In genomic region chr14:102772781-102773570, GRCh38 we compare ENCODE assay signal across 1 cellular context.
TF ChIP-seq lines count a peak whose summit lies in the region.

No MANE protein-coding gene starts in this region.

TF ChIP-seq in HepG2, 621 proteins besides CTCF, POLR2A, EP300 and RAD21 (continued from another document and continues in another):
- TF ChIP-seq ZBTB4 (CRISPR knock-in tag; IDR thresholded peaks at IDR 0.05; ENCODE audit: borderline replicate concordance) (no peak), NR2F6 (IDR thresholded peaks at IDR 0.05) (no peak), NR2F6 (CRISPR knock-in tag; IDR thresholded peaks at IDR 0.05) (peak; percentile 20; the same call in 1 of the 2 replicates), ZNF432 (CRISPR knock-in tag; IDR thresholded peaks at IDR 0.05; ENCODE audit: borderline replicate concordance) (no peak), TFDP2 (CRISPR knock-in tag; IDR thresholded peaks at IDR 0.05) (no peak), SIX4 (CRISPR knock-in tag; IDR thresholded peaks at IDR 0.05) (no peak), ARNTL (CRISPR knock-in tag; IDR thresholded peaks at IDR 0.05) (no peak), ZNF75D (CRISPR knock-in tag; IDR thresholded peaks at IDR 0.05; ENCODE audit: borderline replicate concordance) (no peak), PAWR (CRISPR knock-in tag; IDR thresholded peaks at IDR 0.05; ENCODE audit: borderline replicate concordance) (no peak), HMGXB4 (CRISPR knock-in tag; IDR thresholded peaks at IDR 0.05; ENCODE audit: borderline replicate concordance in 1 of 2, low read depth in 1 of 2) (peak in 1 of 2 experiments; percentile 39; a peak in 1 of 4 replicates), KLF6 (CRISPR knock-in tag; IDR thresholded peaks at IDR 0.05) (no peak), ZNF280D (CRISPR knock-in tag; IDR thresholded peaks at IDR 0.05) (0 out of 2 replicates have a peak, but pooled peaks have one; percentile 27), KDM2A (CRISPR knock-in tag; IDR thresholded peaks at IDR 0.05; ENCODE audit: borderline replicate concordance, low read depth) (no peak), NFE2 (CRISPR knock-in tag; IDR thresholded peaks at IDR 0.05) (no peak), REXO4 (CRISPR knock-in tag; IDR thresholded peaks at IDR 0.05; ENCODE audit: borderline replicate concordance) (no peak), ZNF770 (CRISPR knock-in tag; IDR thresholded peaks at IDR 0.05) (0 out of 2 replicates have a peak, but pooled peaks have one; percentile 35), GRHL1 (CRISPR knock-in tag; conservative IDR thresholded peaks at IDR 0.05) (no peak), ATF7-NPFF (CRISPR knock-in tag; IDR thresholded peaks at IDR 0.05; ENCODE audit: low read depth) (no peak), GABPB1 (CRISPR knock-in tag; IDR thresholded peaks at IDR 0.05) (peak; percentile 17; the same call in 1 of the 2 replicates), ZNF24 (IDR thresholded peaks at IDR 0.05) (no peak), MXD1 (CRISPR knock-in tag; IDR thresholded peaks at IDR 0.05) (no peak), SRSF9 (IDR thresholded peaks at IDR 0.05; ENCODE audit: borderline replicate concordance, insufficient read depth, low read depth, low read length, poor library complexity, severe bottlenecking) (no peak), TBP (CRISPR knock-in tag; IDR thresholded peaks at IDR 0.05) (no peak), PHF5A (CRISPR knock-in tag; IDR thresholded peaks at IDR 0.05; ENCODE audit: low read depth, unreplicated experiment) (no peak), MEF2D (CRISPR knock-in tag; IDR thresholded peaks at IDR 0.05) (no peak), ZKSCAN1 (IDR thresholded peaks at IDR 0.05; ENCODE audit: low read length) (peak; percentile 51; the same call in 1 of the 2 replicates), SAFB2 (CRISPR knock-in tag; IDR thresholded peaks at IDR 0.05; ENCODE audit: borderline replicate concordance, low read depth) (no peak), NCOA2 (CRISPR knock-in tag; IDR thresholded peaks at IDR 0.05) (no peak), ZNF792 (CRISPR knock-in tag; IDR thresholded peaks at IDR 0.05) (no peak), KDM1A (CRISPR knock-in tag; IDR thresholded peaks at IDR 0.05) (peak; percentile 16; the same call in 1 of the 2 replicates), ZFY (CRISPR knock-in tag; IDR thresholded peaks at IDR 0.05) (no peak), SETDB1 (CRISPR knock-in tag; IDR thresholded peaks at IDR 0.05; ENCODE audit: borderline replicate concordance) (no peak), AKAP8 (CRISPR knock-in tag; IDR thresholded peaks at IDR 0.05) (no peak), ARHGAP35 (CRISPR knock-in tag; IDR thresholded peaks at IDR 0.05; ENCODE audit: borderline replicate concordance) (no peak), NCOA5 (CRISPR knock-in tag; IDR thresholded peaks at IDR 0.05) (no peak), ARID4A (CRISPR knock-in tag; IDR thresholded peaks at IDR 0.05; ENCODE audit: borderline replicate concordance) (peak; percentile 27; the same call in 1 of the 2 replicates), ZNF160 (CRISPR knock-in tag; IDR thresholded peaks at IDR 0.05) (no peak), IRX3 (CRISPR knock-in tag; IDR thresholded peaks at IDR 0.05; ENCODE audit: borderline replicate concordance, low read depth) (no peak), XBP1 (CRISPR knock-in tag; IDR thresholded peaks at IDR 0.05) (no peak), HNF1B (CRISPR knock-in tag; IDR thresholded peaks at IDR 0.05) (peak; percentile 12; the same call in 1 of the 2 replicates)
